Comparison of ENCODE assay signal across 8 cellular contexts in genomic region chr6:107460074-107460631, GRCh38. TPM values are rescaled to one million over a fixed set of nuclear protein-coding genes. Genes with fewer than 3 reads are reported as not detected.
DNase-seq lines count a peak whose midpoint lies in the region; ATAC-seq and TF ChIP-seq lines count a peak whose summit lies in the region.

No MANE protein-coding gene starts in this region.

- peak; percentile 89 for DNase-seq in OCI-M1 (lab: John Stamatoyannopoulos, UW)
- no peak for DNase-seq in naive thymus-derived CD8-positive, alpha-beta T cell
- DNase-seq in activated gamma-delta T cell treated with Interleukin-2 at 50 U/mL for 16 hours, result no peak
- no peak for DNase-seq in NCI-H526 treated with DMSO at 0.1 percent for 48 hours (lab: John Stamatoyannopoulos, UW)

- peak overlapping the region; percentile 92 to 99 (median 98) for H3K4me3 Mint-ChIP-seq in naive thymus-derived CD8-positive, alpha-beta T cell

- peaks cover 0 to 9% (median 0%) of the 10 kb centered on the region in 3 donors for H3K36me3 Mint-ChIP-seq in naive thymus-derived CD8-positive, alpha-beta T cell

- no peak for ATAC-seq in naive thymus-derived CD8-positive, alpha-beta T cell
- ATAC-seq in GM18517 (IDR thresholded peaks at IDR 0.05; ENCODE audit: unreplicated experiment) (no peak), HG03280 (IDR thresholded peaks at IDR 0.05; ENCODE audit: unreplicated experiment) (no peak)

- H3K27me3 Mint-ChIP-seq in naive thymus-derived CD8-positive, alpha-beta T cell, result no peaks in the 10 kb centered on the region

- H3K4me1 Mint-ChIP-seq in naive thymus-derived CD8-positive, alpha-beta T cell, result peaks cover 12 to 31% (median 25%) of the 10 kb centered on the region in 4 donors

- H3K27ac Mint-ChIP-seq in naive thymus-derived CD8-positive, alpha-beta T cell, result peak overlapping the region; percentile 96 to 98 (median 97)

- H3K4me1 ChIP-seq in duodenal mucosa (ENCODE audit: control insufficient read depth in 1 of 2, insufficient read depth in 2 of 2, low read length in 2 of 2), result peaks cover 5 to 6% of the 10 kb centered on the region in 2 donors

- no peak for TF ChIP-seq CTCF in GM12875 (IDR thresholded peaks at IDR 0.05; ENCODE audit: borderline replicate concordance, insufficient read depth, low read depth, low read length)

- H3K36me3 ChIP-seq in duodenal mucosa (ENCODE audit: control insufficient read depth in 1 of 2, insufficient read depth in 2 of 2, low read length in 2 of 2), result no peaks in the 10 kb centered on the region

- H3K27ac ChIP-seq in duodenal mucosa (ENCODE audit: low read depth, low read length), result peak overlapping the region; percentile 88

- H3K9me3 Mint-ChIP-seq in naive thymus-derived CD8-positive, alpha-beta T cell, result no peaks in the 10 kb centered on the region

- peak overlapping the region; percentile 92 to 97 for H3K9ac ChIP-seq in duodenal mucosa (ENCODE audit: low read depth in 1 of 2, low read length in 2 of 2)

- H3K4me3 ChIP-seq in GM12875 (ENCODE audit: low read depth, low read length), result peak overlapping the region; percentile 63
- peak overlapping the region; percentile 100 for H3K4me3 ChIP-seq in duodenal mucosa (ENCODE audit: low read depth in 1 of 2, low read length in 2 of 2)

- no peaks in the 10 kb centered on the region for H3K27me3 ChIP-seq in duodenal mucosa (ENCODE audit: control insufficient read depth in 1 of 2, insufficient read depth in 2 of 2, low read length in 2 of 2)

- no peaks in the 10 kb centered on the region for H3K9me3 ChIP-seq in duodenal mucosa (ENCODE audit: control insufficient read depth in 1 of 2, low read length in 2 of 2)

- POLR2A ChIA-PET in naive thymus-derived CD8-positive, alpha-beta T cell (lab: Charles Lee), result interaction anchor here (0.6 to 3.0 kb wide), 12 partner anchors 9 to 1135 kb away, joined by 3 to 28 read pairs (median 4); partner anchors contain the start of genes ATG5, SCML4, SEC63 and SNX3

RNA-seq across cellular contexts. Expression of gene PDSS2, which starts 0.8 kb away (rescaled TPM):
- total RNA-seq in naive thymus-derived CD8-positive, alpha-beta T cell, result 10 to 100 TPM; 14.0 to 16.6 TPM
- polyA plus RNA-seq in naive thymus-derived CD8-positive, alpha-beta T cell, result 10 to 100 TPM; 11.1 to 13.9 (median 12.3) TPM

RNA-seq across cellular contexts. Expression of gene SOBP, which starts 29.8 kb away (rescaled TPM):
- 1 to 10 TPM in 1 of 2 experiments, under 1 TPM in 1; 0.82 to 1.4 TPM for total RNA-seq in naive thymus-derived CD8-positive, alpha-beta T cell
- under 1 TPM; 0.05 to 0.39 (median 0.08) TPM for polyA plus RNA-seq in naive thymus-derived CD8-positive, alpha-beta T cell
